In genomic region chr18:44943201-44943881, GRCh38 we compare ENCODE assay signal across 15 cellular contexts.
DNase-seq lines count a peak whose midpoint lies in the region; ATAC-seq and TF ChIP-seq lines count a peak whose summit lies in the region.
"Had no signal": no experiment of that assay in that cellular context is flagged by ENCODE, and none has a peak within 500 bp of the region (broad histone marks: within the 10 kb centered on the region; RNA-seq: fewer than 3 reads in every experiment).

No MANE protein-coding gene starts in this region.

- no peak overlapping the region for H3K4me3 ChIP-seq in epithelial cell of proximal tubule (ENCODE audit: low read depth, low read length)
- peak overlapping the region; percentile 7 to 15 for H3K4me3 ChIP-seq in neutrophil (ENCODE audit: low read depth in 1 of 2, low read length in 1 of 2)
- H3K4me3 ChIP-seq: prostate gland had no signal

- no peaks in the 10 kb centered on the region for H3K27me3 ChIP-seq in neutrophil

- ATAC-seq in GM21737 (IDR thresholded peaks at IDR 0.05; ENCODE audit: unreplicated experiment) (no peak), HG02981 (IDR thresholded peaks at IDR 0.05; ENCODE audit: unreplicated experiment) (no peak), HG03095 (IDR thresholded peaks at IDR 0.05; ENCODE audit: unreplicated experiment) (no peak)
- ATAC-seq: left cardiac atrium had no signal

- no peaks in the 10 kb centered on the region for H3K9me3 ChIP-seq in neutrophil
- H3K9me3 ChIP-seq: prostate gland had no signal

- H3K36me3 ChIP-seq in neutrophil, result no peaks in the 10 kb centered on the region
- H3K36me3 ChIP-seq: prostate gland had no signal

- DNase-seq in DMS79 (lab: John Stamatoyannopoulos, UW), result peak; percentile 43
- DNase-seq in NCI-H226, result peak; percentile 68
- DNase-seq in epithelial cell of proximal tubule (ENCODE audit: low read depth), result peak; percentile 66
- DNase-seq in NCI-H187 treated with DMSO at 0.1 percent for 48 hours (lab: John Stamatoyannopoulos, UW), result no peak
- DNase-seq: activated CD4-positive, alpha-beta T cell treated with anti-CD3 and anti-CD28 coated beads, Interleukin-2, amount 50 U/mL, for 4 hours; CD8-positive, alpha-beta memory T cell; IMR-90; left cardiac atrium; NCI-H446; SIG-M5 had no signal

- no peak for TF ChIP-seq CTCF in epithelial cell of proximal tubule (conservative IDR thresholded peaks at IDR 0.05; ENCODE audit: low read depth, low read length)
- TF ChIP-seq CTCF in neutrophil (IDR thresholded peaks at IDR 0.05), result no peak

- H3K4me1 ChIP-seq in neutrophil (ENCODE audit: control insufficient read depth in 1 of 2, insufficient read depth in 1 of 2, low read depth in 1 of 2, low read length in 1 of 2), result peaks cover 54 to 58% of the 10 kb centered on the region in 2 experiments
- H3K4me1 ChIP-seq: prostate gland had no signal

- peak overlapping the region; percentile 83 for H3K27ac ChIP-seq in neutrophil
- H3K27ac ChIP-seq: prostate gland had no signal
